ENCODE assay signal across 1 cellular context in genomic region chr13:21150013-21150412, GRCh38.
A peak's percentile ranks its signal among the peaks of the same experiment; 100 is the strongest.
TF ChIP-seq lines count a peak whose summit lies in the region.

No MANE protein-coding gene starts in this region.

TF ChIP-seq in IMR-90, 13 proteins besides CTCF, POLR2A, EP300 and RAD21:
- TF ChIP-seq NFE2L2 (IDR thresholded peaks at IDR 0.05; ENCODE audit: low read depth, low read length) (peak; percentile 75), CEBPB (IDR thresholded peaks at IDR 0.05; ENCODE audit: low read depth, low read length) (no peak), MAFK (IDR thresholded peaks at IDR 0.05; ENCODE audit: low read depth, low read length) (peak; percentile 25; the same call in 1 of the 2 replicates), BHLHE40 (IDR thresholded peaks at IDR 0.05; ENCODE audit: low read depth, low read length) (no peak)
